In the genomic region with DNA sequence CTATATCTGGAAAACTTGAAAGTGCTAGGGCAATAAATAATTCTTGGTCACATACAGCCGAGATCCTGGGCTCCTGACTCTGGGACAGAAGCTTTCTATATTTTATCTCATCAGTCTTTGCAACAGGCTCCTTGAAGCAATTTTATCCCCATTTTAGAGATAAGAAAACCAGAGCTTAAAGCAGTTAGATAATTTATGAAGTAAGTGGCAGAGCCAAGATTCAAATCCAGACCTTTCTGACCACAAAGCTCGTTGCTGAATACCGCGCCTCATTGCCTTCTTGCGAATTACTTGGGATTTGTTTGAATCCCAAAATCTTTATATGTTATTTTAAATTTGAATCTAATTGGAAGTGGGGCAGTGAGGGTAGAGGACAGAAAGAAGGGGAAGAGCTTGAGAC, we compare ENCODE assay signal across 16 cellular contexts.
A peak's percentile ranks its signal among the peaks of the same experiment; 100 is the strongest.
DNase-seq lines count a peak whose midpoint lies in the region; ATAC-seq and TF ChIP-seq lines count a peak whose summit lies in the region.
"Had no signal": no experiment of that assay in that cellular context is flagged by ENCODE, and none has a peak within 500 bp of the region (broad histone marks: within the 10 kb centered on the region; RNA-seq: fewer than 3 reads in every experiment).

No MANE protein-coding gene starts in this region.

- ATAC-seq in GM23338 (no peak), GM18870 (IDR thresholded peaks at IDR 0.05; ENCODE audit: unreplicated experiment) (no peak)
- ATAC-seq: activated CD8-positive, alpha-beta T cell treated with anti-CD3 and anti-CD28 coated beads for 36 hours; activated naive CD8-positive, alpha-beta T cell treated with anti-CD3 and anti-CD28 coated beads, Interleukin-2, amount 50 U/mL, for 24 hours; gastroesophageal sphincter had no signal

- H3K27ac ChIP-seq in GM23338 (ENCODE audit: low read depth) (peak overlapping the region; percentile 73), SK-N-MC (peak overlapping the region; percentile 94), stomach (peak overlapping the region in 4 of 5 donors; percentile 52 to 82 (median 81))
- H3K27ac ChIP-seq in CD8-positive, alpha-beta memory T cell (ENCODE audit: low read depth, low read length): no peak overlapping the region

- no peaks in the 10 kb centered on the region; the same call in 2 of the 3 replicates for H3K9me3 Mint-ChIP-seq in GM23338
- no peaks in the 10 kb centered on the region for H3K9me3 Mint-ChIP-seq in nephron progenitor cell
- no peaks in the 10 kb centered on the region for H3K9me3 Mint-ChIP-seq in CD8-positive, alpha-beta memory T cell
- H3K9me3 Mint-ChIP-seq: activated CD8-positive, alpha-beta T cell treated with anti-CD3 and anti-CD28 coated beads for 36 hours; activated naive CD8-positive, alpha-beta T cell treated with anti-CD3 and anti-CD28 coated beads, Interleukin-2, amount 50 U/mL, for 24 hours; activated T-helper 1 cell treated with anti-CD3 and anti-CD28 coated beads, Interleukin-12 subunit alpha, Interleukin-12 subunit beta, Interleukin-2, Interleukin-4 antibody, amounts not matched to agents 30 ng/mL and 10 ng/mL and 1 ng/mL, durations not matched to agents 14 hours and 24 hours and 36 hours had no signal

- H3K36me3 ChIP-seq in GM23338 (ENCODE audit: insufficient read depth): no peaks in the 10 kb centered on the region
- no peaks in the 10 kb centered on the region for H3K36me3 ChIP-seq in SK-N-MC (ENCODE audit: insufficient read depth, low read length)
- no peaks in the 10 kb centered on the region for H3K36me3 ChIP-seq in stomach
- no peaks in the 10 kb centered on the region for H3K36me3 ChIP-seq in CD8-positive, alpha-beta memory T cell (ENCODE audit: insufficient read depth, low read length)
- H3K36me3 ChIP-seq: gastroesophageal sphincter, sigmoid colon had no signal

- no peak for TF ChIP-seq POLR2A in stomach (IDR thresholded peaks at IDR 0.05)

- DNase-seq in GM23338 (ENCODE audit: low spot score) (no peak), SK-N-MC (ENCODE audit: low read depth, low spot score) (no peak), fibroblast of villous mesenchyme (ENCODE audit: low read depth) (peak; percentile 89), stomach (no peak), nephron progenitor cell (no peak)
- DNase-seq in stimulated activated naive CD4-positive, alpha-beta T cell treated with Interleukin-2 at 50 U/mL for 16 hours (lab: John Stamatoyannopoulos, UW): no peak
- DNase-seq in CD8-positive, alpha-beta memory T cell: no peak
- DNase-seq: activated CD8-positive, alpha-beta T cell treated with anti-CD3 and anti-CD28 coated beads for 36 hours; activated naive CD8-positive, alpha-beta T cell treated with anti-CD3 and anti-CD28 coated beads, Interleukin-2, amount 50 U/mL, for 24 hours; NCI-H1694; occipital lobe; sigmoid colon; stimulated activated CD4-positive, alpha-beta T cell treated with anti-CD3 and anti-CD28 coated beads, Interleukin-4, amount 100 ng/mL, for 24 hours had no signal

- H3K4me3 ChIP-seq in GM23338 (no peak overlapping the region), SK-N-MC (no peak overlapping the region; the same call in 1 of the 2 replicates), fibroblast of villous mesenchyme (ENCODE audit: low read depth, low read length) (peak overlapping the region; percentile 8), stomach (no peak overlapping the region)
- H3K4me3 ChIP-seq in CD8-positive, alpha-beta memory T cell (ENCODE audit: low read length): no peak overlapping the region
- H3K4me3 ChIP-seq: gastroesophageal sphincter, sigmoid colon had no signal

- H3K9me3 ChIP-seq in SK-N-MC (ENCODE audit: low read depth, low read length) (no peaks in the 10 kb centered on the region), stomach (no peaks in the 10 kb centered on the region)
- no peaks in the 10 kb centered on the region for H3K9me3 ChIP-seq in CD8-positive, alpha-beta memory T cell (ENCODE audit: low read length)
- H3K9me3 ChIP-seq: gastroesophageal sphincter, sigmoid colon had no signal

- H2AFZ ChIP-seq in GM23338: no peak overlapping the region

- H3K4me1 Mint-ChIP-seq in GM23338: peaks cover 39% of the 10 kb centered on the region
- peaks cover 28% of the 10 kb centered on the region for H3K4me1 Mint-ChIP-seq in nephron progenitor cell
- peaks cover 9 to 12% (median 12%) of the 10 kb centered on the region in 3 donors for H3K4me1 Mint-ChIP-seq in CD8-positive, alpha-beta memory T cell

- POLR2A ChIA-PET in CD8-positive, alpha-beta memory T cell (lab: Charles Lee): interaction anchor here (0.5 kb wide), 1 partner anchor 1042 kb away, joined by 3 read pairs; no protein-coding TSS in a partner anchor

- no peak for TF ChIP-seq EP300 in stomach (IDR thresholded peaks at IDR 0.05)

- H3K4me1 ChIP-seq in GM23338 (ENCODE audit: insufficient read depth) (peaks cover 94% of the 10 kb centered on the region), stomach (peaks cover 45 to 97% (median 73%) of the 10 kb centered on the region in 4 donors)
- peaks cover 18% of the 10 kb centered on the region for H3K4me1 ChIP-seq in CD8-positive, alpha-beta memory T cell (ENCODE audit: insufficient read depth, low read length)

- H3K4me3 Mint-ChIP-seq in GM23338 (no peak overlapping the region), nephron progenitor cell (no peak overlapping the region)
- no peak overlapping the region for H3K4me3 Mint-ChIP-seq in CD8-positive, alpha-beta memory T cell
- H3K4me3 Mint-ChIP-seq: activated CD8-positive, alpha-beta T cell treated with anti-CD3 and anti-CD28 coated beads for 36 hours; activated naive CD8-positive, alpha-beta T cell treated with anti-CD3 and anti-CD28 coated beads, Interleukin-2, amount 50 U/mL, for 24 hours; activated T-helper 1 cell treated with anti-CD3 and anti-CD28 coated beads, Interleukin-12 subunit alpha, Interleukin-12 subunit beta, Interleukin-2, Interleukin-4 antibody, amounts not matched to agents 30 ng/mL and 10 ng/mL and 1 ng/mL, durations not matched to agents 14 hours and 24 hours and 36 hours had no signal

- TF ChIP-seq CTCF in GM23338 (conservative IDR thresholded peaks at IDR 0.05; ENCODE audit: low read depth in 2 of 2) (no peak), fibroblast of villous mesenchyme (IDR thresholded peaks at IDR 0.05; ENCODE audit: insufficient read depth, low read depth, low read length) (no peak), stomach (IDR thresholded peaks at IDR 0.05) (no peak), nephron progenitor cell (IDR thresholded peaks at IDR 0.05) (no peak)

- peaks cover 12% of the 10 kb centered on the region for H3K27me3 Mint-ChIP-seq in GM23338 (ENCODE audit: insufficient read depth, low read depth, poor library complexity)
- no peaks in the 10 kb centered on the region for H3K27me3 Mint-ChIP-seq in nephron progenitor cell (ENCODE audit: low read depth, poor library complexity)
- H3K27me3 Mint-ChIP-seq in CD8-positive, alpha-beta memory T cell: peaks cover 0 to 15% of the 10 kb centered on the region in 2 donors

- H3K9me2 ChIP-seq in GM23338 (ENCODE audit: insufficient read depth): no peaks in the 10 kb centered on the region

- H3K79me2 ChIP-seq in GM23338 (replicated peaks; ENCODE audit: insufficient read depth): peaks cover 87% of the 10 kb centered on the region

- intact Hi-C loops in stomach (cut with DNase I; ENCODE audit: low total_unique reads): no loop called here

- peak overlapping the region; percentile 69 for H3K4me2 ChIP-seq in GM23338

- no peaks in the 10 kb centered on the region for H3K27me3 ChIP-seq in GM23338 (ENCODE audit: insufficient read depth)
- no peaks in the 10 kb centered on the region for H3K27me3 ChIP-seq in stomach
- no peaks in the 10 kb centered on the region for H3K27me3 ChIP-seq in CD8-positive, alpha-beta memory T cell (ENCODE audit: insufficient read depth, low read length, poor library complexity, severe bottlenecking)
- H3K27me3 ChIP-seq: gastroesophageal sphincter, sigmoid colon had no signal

- H3K27ac Mint-ChIP-seq in GM23338 (peak overlapping the region; percentile 90), nephron progenitor cell (no peak overlapping the region)
- H3K27ac Mint-ChIP-seq in CD8-positive, alpha-beta memory T cell: peak overlapping the region in 1 of 8 donors; percentile 14
- H3K27ac Mint-ChIP-seq: activated CD8-positive, alpha-beta T cell treated with anti-CD3 and anti-CD28 coated beads for 36 hours; activated naive CD8-positive, alpha-beta T cell treated with anti-CD3 and anti-CD28 coated beads, Interleukin-2, amount 50 U/mL, for 24 hours; activated T-helper 1 cell treated with anti-CD3 and anti-CD28 coated beads, Interleukin-12 subunit alpha, Interleukin-12 subunit beta, Interleukin-2, Interleukin-4 antibody, amounts not matched to agents 30 ng/mL and 10 ng/mL and 1 ng/mL, durations not matched to agents 14 hours and 24 hours and 36 hours had no signal

- peak overlapping the region; percentile 60 for H3K9ac ChIP-seq in SK-N-MC (ENCODE audit: insufficient read length)

- CTCF ChIA-PET in CD8-positive, alpha-beta memory T cell (lab: Charles Lee): no interaction called here

- H3F3A ChIP-seq in GM23338 (replicated peaks; ENCODE audit: low read depth): peaks cover 19% of the 10 kb centered on the region

- H3K36me3 Mint-ChIP-seq in GM23338 (ENCODE audit: low read depth) (peaks cover 18% of the 10 kb centered on the region; the same call in 2 of the 3 replicates), nephron progenitor cell (ENCODE audit: low read depth) (peaks cover 6% of the 10 kb centered on the region)
- no peaks in the 10 kb centered on the region for H3K36me3 Mint-ChIP-seq in CD8-positive, alpha-beta memory T cell

- H4K20me1 ChIP-seq in GM23338 (replicated peaks; ENCODE audit: insufficient read depth): peaks cover 45% of the 10 kb centered on the region

- 73 to 82% (median 79%) methylated on average over 5 of the region's 5 CpGs for WGBS in stomach, 5 donors

TF ChIP-seq in GM23338, 12 proteins besides CTCF, POLR2A, EP300 and RAD21 (continues in another document):
- TF ChIP-seq EZH2phosphoT487 (IDR thresholded peaks at IDR 0.05; ENCODE audit: unreplicated experiment) (no peak), JUNB (IDR thresholded peaks at IDR 0.05; ENCODE audit: unreplicated experiment) (no peak), STAT1 (IDR thresholded peaks at IDR 0.05; ENCODE audit: unreplicated experiment) (no peak), ZNF331 (CRISPR knock-in tag; IDR thresholded peaks at IDR 0.05; ENCODE audit: low read depth) (no peak)
